ENCODE assay signal across 10 cellular contexts in genomic region chr1:160124709-160125478, GRCh38. TPM values are rescaled to one million over a fixed set of nuclear protein-coding genes. Genes with fewer than 3 reads are reported as not detected.
DNase-seq lines count a peak whose midpoint lies in the region; ATAC-seq and TF ChIP-seq lines count a peak whose summit lies in the region.
"Had no signal": no experiment of that assay in that cellular context is flagged by ENCODE, and none has a peak within 500 bp of the region (broad histone marks: within the 10 kb centered on the region; RNA-seq: fewer than 3 reads in every experiment).

No MANE protein-coding gene starts in this region.

- no peaks in the 10 kb centered on the region for H3K36me3 Mint-ChIP-seq in T-helper 2 cell treated with Interferon-gamma antibody and Interleukin-4, amounts not matched to agents 5 μg/mL and 100 μg/mL, for 36 hours (ENCODE audit: low read depth)

- H3K9me3 Mint-ChIP-seq in T-helper 2 cell treated with Interferon-gamma antibody and Interleukin-4, amounts not matched to agents 5 μg/mL and 100 μg/mL, for 36 hours: no peaks in the 10 kb centered on the region
- H3K9me3 Mint-ChIP-seq: activated CD4-positive, alpha-beta memory T cell treated with anti-CD3 and anti-CD28 coated beads, Interleukin-2, amount 10 ng/mL, durations not matched to agents 7 days and 5 days had no signal

- DNase-seq in GM04503 (ENCODE audit: low read depth) (peak; percentile 90), RPMI7951 (ENCODE audit: low read depth) (peak; percentile 89), fibroblast of peridontal ligament (ENCODE audit: extremely low read depth) (peak; percentile 79), retinal pigment epithelial cell (ENCODE audit: low read depth) (no peak), lower leg skin (ENCODE audit: low spot score in 2 of 2) (no peak)
- DNase-seq in T-helper 2 cell treated with Interferon-gamma antibody and Interleukin-4, amounts not matched to agents 5 μg/mL and 100 μg/mL, for 36 hours (ENCODE audit: low spot score): no peak
- DNase-seq: activated CD4-positive, alpha-beta memory T cell treated with anti-CD3 and anti-CD28 coated beads, Interleukin-2, amount 10 ng/mL, durations not matched to agents 7 days and 5 days; right lobe of liver had no signal

- WGBS in lower leg skin, 2 donors: 43 to 61% methylated on average over 8 of the region's 8 CpGs

- no peak for ATAC-seq in GM21717 (IDR thresholded peaks at IDR 0.05; ENCODE audit: unreplicated experiment)
- ATAC-seq in GM21529 (IDR thresholded peaks at IDR 0.05; ENCODE audit: unreplicated experiment): no peak

- no peak for TF ChIP-seq POLR2A in lower leg skin (IDR thresholded peaks at IDR 0.05)

- H3K4me3 ChIP-seq in retinal pigment epithelial cell (ENCODE audit: low read length) (no peak overlapping the region), lower leg skin (ENCODE audit: low read depth, poor library complexity, severe bottlenecking) (no peak overlapping the region)
- H3K4me3 ChIP-seq: right lobe of liver had no signal

- intact Hi-C loops in lower leg skin (cut with DNase I; ENCODE audit: low total_unique reads): no loop called here

- peaks cover 4% of the 10 kb centered on the region for H3K27me3 Mint-ChIP-seq in T-helper 2 cell treated with Interferon-gamma antibody and Interleukin-4, amounts not matched to agents 5 μg/mL and 100 μg/mL, for 36 hours (ENCODE audit: low read depth)

- no peaks in the 10 kb centered on the region for H3K4me1 Mint-ChIP-seq in T-helper 2 cell treated with Interferon-gamma antibody and Interleukin-4, amounts not matched to agents 5 μg/mL and 100 μg/mL, for 36 hours (ENCODE audit: low read depth)
- H3K4me1 Mint-ChIP-seq: activated CD4-positive, alpha-beta memory T cell treated with anti-CD3 and anti-CD28 coated beads, Interleukin-2, amount 10 ng/mL, durations not matched to agents 7 days and 5 days had no signal

- no peak overlapping the region for H3K4me3 Mint-ChIP-seq in T-helper 2 cell treated with Interferon-gamma antibody and Interleukin-4, amounts not matched to agents 5 μg/mL and 100 μg/mL, for 36 hours
- H3K4me3 Mint-ChIP-seq: activated CD4-positive, alpha-beta memory T cell treated with anti-CD3 and anti-CD28 coated beads, Interleukin-2, amount 10 ng/mL, durations not matched to agents 7 days and 5 days had no signal

- H3K27ac Mint-ChIP-seq in T-helper 2 cell treated with Interferon-gamma antibody and Interleukin-4, amounts not matched to agents 5 μg/mL and 100 μg/mL, for 36 hours: no peak overlapping the region
- H3K27ac Mint-ChIP-seq: activated CD4-positive, alpha-beta memory T cell treated with anti-CD3 and anti-CD28 coated beads, Interleukin-2, amount 10 ng/mL, durations not matched to agents 7 days and 5 days had no signal

- TF ChIP-seq CTCF in retinal pigment epithelial cell (conservative IDR thresholded peaks at IDR 0.05; ENCODE audit: low read depth, low read length) (peak; percentile 31), lower leg skin (IDR thresholded peaks at IDR 0.05) (no peak)

RNA-seq across cellular contexts. Expression of gene ATP1A2, which starts 9.3 kb away (rescaled TPM):
- total RNA-seq in RPMI7951 (2014; rRNA removed; shearing (Covaris generic)): not detected in 2 replicates
- 1 to 10 TPM; 1.1 to 5.8 (median 5.0) TPM for total RNA-seq in lower leg skin
- total RNA-seq: activated CD4-positive, alpha-beta memory T cell treated with anti-CD3 and anti-CD28 coated beads, Interleukin-2, amount 10 ng/mL, durations not matched to agents 7 days and 5 days had no signal

RNA-seq across cellular contexts. Expression of gene IGSF8, which starts 26.5 kb away (rescaled TPM):
- 7.9 and 10.7 TPM in 2 replicates for total RNA-seq in RPMI7951 (2014; rRNA removed; shearing (Covaris generic))
- total RNA-seq in lower leg skin: 10 to 100 TPM; 44.5 to 74.5 (median 54.9) TPM

RNA-seq across cellular contexts. Expression of gene ATP1A4, which starts 26.5 kb away (rescaled TPM):
- total RNA-seq in RPMI7951 (2014; rRNA removed; shearing (Covaris generic)): not detected in 2 replicates
- total RNA-seq in lower leg skin: under 1 TPM in 1 of 4 donors, not detected in 3; 0.32 TPM
- total RNA-seq: right lobe of liver had no signal

RNA-seq across cellular contexts. Expression of gene KCNJ9, which starts 43.6 kb away (rescaled TPM):
- total RNA-seq in RPMI7951 (2014; rRNA removed; shearing (Covaris generic)): not detected in 2 replicates
- total RNA-seq in lower leg skin: under 1 TPM in 1 of 4 donors, not detected in 3; 0.12 TPM
- total RNA-seq: activated CD4-positive, alpha-beta memory T cell treated with anti-CD3 and anti-CD28 coated beads, Interleukin-2, amount 10 ng/mL, durations not matched to agents 7 days and 5 days; right lobe of liver had no signal

RNA-seq across cellular contexts. Expression of gene KCNJ10, which starts 54.9 kb away (rescaled TPM):
- total RNA-seq in RPMI7951 (2014; rRNA removed; shearing (Covaris generic)): 0.10 and 0.12 TPM in 2 replicates
- total RNA-seq in lower leg skin: not detected
- total RNA-seq: activated CD4-positive, alpha-beta memory T cell treated with anti-CD3 and anti-CD28 coated beads, Interleukin-2, amount 10 ng/mL, durations not matched to agents 7 days and 5 days had no signal

Comparison
In these comparisons a context has a peak if more than half of its experiments do, and no peak if none do; other contexts are left out.
1. DNase-seq: peak in GM04503 (single experiment), RPMI7951 (single experiment) and fibroblast of peridontal ligament (single experiment); none in retinal pigment epithelial cell (single experiment), T-helper 2 cell treated with Interferon-gamma antibody and Interleukin-4, amounts not matched to agents 5 μg/mL and 100 μg/mL, for 36 hours (single experiment) and lower leg skin (0 of 2).